In the genomic region with DNA sequence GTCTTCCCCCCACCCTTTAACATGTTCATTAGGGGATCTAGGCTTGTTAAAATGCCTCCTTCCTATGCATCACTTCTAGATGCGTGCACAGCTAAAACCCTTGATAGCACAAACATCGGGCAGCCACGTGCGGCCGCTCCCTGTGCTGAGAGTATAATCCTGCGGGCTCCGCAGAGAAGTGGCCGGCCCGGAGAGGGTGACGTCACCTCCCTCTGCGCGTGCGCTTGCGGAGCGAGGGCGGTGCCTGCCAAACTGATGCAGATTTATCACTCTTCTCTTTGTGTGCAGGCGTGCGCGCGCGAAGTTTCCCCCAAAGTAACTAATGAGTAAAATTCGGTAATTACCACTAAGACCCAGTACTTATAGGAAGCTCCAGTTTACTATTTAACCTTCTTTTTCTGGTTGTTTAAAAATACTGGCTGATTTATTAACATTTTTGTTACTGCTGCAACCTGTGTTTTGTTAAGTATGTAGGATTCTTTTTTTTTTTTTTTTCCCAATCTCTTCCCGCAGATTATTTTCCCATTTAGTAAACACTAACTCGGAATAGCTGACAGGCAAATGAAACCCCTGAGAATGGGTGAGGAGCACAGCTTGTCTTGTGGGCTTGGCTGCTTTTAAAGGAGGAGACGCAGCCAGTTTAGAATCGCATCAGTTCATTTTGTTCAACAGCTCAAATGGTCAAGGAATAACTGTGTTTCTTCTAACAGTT, we compare ENCODE assay signal across 8 cellular contexts.
A peak's percentile ranks its signal among the peaks of the same experiment; 100 is the strongest.
DNase-seq lines count a peak whose midpoint lies in the region; ATAC-seq and TF ChIP-seq lines count a peak whose summit lies in the region.

No MANE protein-coding gene starts in this region.

- H3K4me3 Mint-ChIP-seq in endothelial cell (ENCODE audit: unreplicated experiment) = peak overlapping the region; percentile 40

- no peak for TF ChIP-seq CTCF in endothelial cell (IDR thresholded peaks at IDR 0.05; ENCODE audit: unreplicated experiment)

- H3K36me3 Mint-ChIP-seq in endothelial cell (ENCODE audit: low read depth, unreplicated experiment) = no peaks in the 10 kb centered on the region

- DNase-seq in COR-L47 (lab: John Stamatoyannopoulos, UW) (peak; percentile 95), NCI-H82 (lab: John Stamatoyannopoulos, UW) (peak; percentile 97), endothelial cell (ENCODE audit: low spot score) (peak; percentile 89), mucosa of gallbladder (ENCODE audit: low spot score) (peak; percentile 92)
- peak; percentile 77 for DNase-seq in activated CD8-positive, alpha-beta memory T cell treated with anti-CD3 and anti-CD28 coated beads, Interleukin-2, amount 50 U/mL, for 4 hours
- peak; percentile 86 for DNase-seq in stimulated activated CD8-positive, alpha-beta memory T cell treated with anti-CD3 and anti-CD28 coated beads, Interleukin-4, amount 100 ng/mL, for 48 hours

- H3K27me3 Mint-ChIP-seq in endothelial cell (ENCODE audit: unreplicated experiment) = no peaks in the 10 kb centered on the region

- H3K9me3 Mint-ChIP-seq in endothelial cell (ENCODE audit: unreplicated experiment) = no peaks in the 10 kb centered on the region

- H3K27ac Mint-ChIP-seq in endothelial cell (ENCODE audit: unreplicated experiment) = peak overlapping the region; percentile 84

- H3K4me1 Mint-ChIP-seq in endothelial cell (ENCODE audit: unreplicated experiment) = peaks cover 70% of the 10 kb centered on the region

- ATAC-seq in GM19467 (IDR thresholded peaks at IDR 0.05; ENCODE audit: unreplicated experiment) = peak; percentile 70
- ATAC-seq in HG03575 (IDR thresholded peaks at IDR 0.05; ENCODE audit: extremely low read depth, insufficient number of reproducible peaks, low FRiP score, unreplicated experiment) = peak; percentile 39

Comparison
In these comparisons a context has a peak if more than half of its experiments do, and no peak if none do; other contexts are left out.
1. Peak in every context shown above with its lines: DNase-seq and ATAC-seq.